In genomic region chr11:911890-912219, GRCh38 we compare ENCODE assay signal across 9 cellular contexts. TPM values are rescaled to one million over a fixed set of nuclear protein-coding genes. Genes with fewer than 3 reads are reported as not detected.
DNase-seq lines count a peak whose midpoint lies in the region; ATAC-seq and TF ChIP-seq lines count a peak whose summit lies in the region.
"Had no signal": no experiment of that assay in that cellular context is flagged by ENCODE, and none has a peak within 500 bp of the region (broad histone marks: within the 10 kb centered on the region; RNA-seq: fewer than 3 reads in every experiment).

No MANE protein-coding gene starts in this region.

- H3K27ac Mint-ChIP-seq in CD14-positive monocyte (peak overlapping the region in 6 of 7 donors; percentile 31 to 92 (median 83)), chondrocyte (ENCODE audit: unreplicated experiment) (no peak overlapping the region)
- H3K27ac Mint-ChIP-seq in naive thymus-derived CD8-positive, alpha-beta T cell = peak overlapping the region; percentile 75 to 90 (median 86)

- H3K36me3 ChIP-seq in Karpas-422 (ENCODE audit: insufficient read depth, low read length) = no peaks in the 10 kb centered on the region

- POLR2A ChIA-PET in naive thymus-derived CD8-positive, alpha-beta T cell (lab: Charles Lee) = interaction anchor here (1.2 to 2.5 kb wide), 3 partner anchors 13 to 69 kb away, joined by 5 to 13 read pairs (median 9); partner anchors contain the start of genes AP2A2, POLR2L and TSPAN4

- intact Hi-C loops in CD14-positive monocyte (cut with micrococcal nuclease) = no loop called here

- peaks cover 0 to 4% (median 0%) of the 10 kb centered on the region in 3 donors for H3K27me3 Mint-ChIP-seq in CD14-positive monocyte (ENCODE audit: low read depth in 3 of 3)
- H3K27me3 Mint-ChIP-seq in chondrocyte (ENCODE audit: low read depth) = no peaks in the 10 kb centered on the region
- H3K27me3 Mint-ChIP-seq in naive thymus-derived CD8-positive, alpha-beta T cell = no peaks in the 10 kb centered on the region

- H3K4me3 Mint-ChIP-seq in CD14-positive monocyte = peak overlapping the region; percentile 80 to 92
- peak overlapping the region; percentile 73 for H3K4me3 Mint-ChIP-seq in chondrocyte (ENCODE audit: unreplicated experiment)
- peak overlapping the region; percentile 86 to 95 (median 90) for H3K4me3 Mint-ChIP-seq in naive thymus-derived CD8-positive, alpha-beta T cell

- H3K36me3 Mint-ChIP-seq in CD14-positive monocyte (peaks cover 0 to 2% of the 10 kb centered on the region in 2 donors), chondrocyte (ENCODE audit: low read depth) (no peaks in the 10 kb centered on the region)
- no peaks in the 10 kb centered on the region for H3K36me3 Mint-ChIP-seq in naive thymus-derived CD8-positive, alpha-beta T cell

- H3K27me3 ChIP-seq in Karpas-422 (ENCODE audit: low read length) = no peaks in the 10 kb centered on the region

- peaks cover 30% of the 10 kb centered on the region for H3K79me2 ChIP-seq in Karpas-422 (ENCODE audit: low read length)

- no peaks in the 10 kb centered on the region for H3K9me3 ChIP-seq in Karpas-422 (ENCODE audit: low read length)

- H3K9me3 Mint-ChIP-seq in CD14-positive monocyte (peaks cover 0 to 2% (median 0%) of the 10 kb centered on the region in 7 donors), chondrocyte (ENCODE audit: low read depth) (no peaks in the 10 kb centered on the region)
- H3K9me3 Mint-ChIP-seq in naive thymus-derived CD8-positive, alpha-beta T cell = no peaks in the 10 kb centered on the region

- H4K20me1 ChIP-seq in Karpas-422 (ENCODE audit: insufficient read depth, low read depth, low read length) = peaks cover 8% of the 10 kb centered on the region; the same call in 1 of the 2 replicates

- peak overlapping the region; percentile 82 for H3K4me2 ChIP-seq in Karpas-422 (ENCODE audit: low read depth, low read length, poor library complexity, severe bottlenecking)

- H3K4me3 ChIP-seq in Karpas-422 (ENCODE audit: low read length) = peak overlapping the region; percentile 100

- ATAC-seq in naive thymus-derived CD8-positive, alpha-beta T cell = no peak
- no peak for ATAC-seq in HG03045 (IDR thresholded peaks at IDR 0.05; ENCODE audit: unreplicated experiment)

- no peaks in the 10 kb centered on the region for H3K9me2 ChIP-seq in Karpas-422 (replicated peaks; ENCODE audit: insufficient read depth, low read length)

- DNase-seq in CD14-positive monocyte (ENCODE audit: low spot score) = no peak
- no peak for DNase-seq in Karpas-422
- DNase-seq in chondrocyte (ENCODE audit: low spot score) = no peak
- DNase-seq in naive thymus-derived CD8-positive, alpha-beta T cell = no peak
- DNase-seq in stimulated activated naive CD4-positive, alpha-beta T cell treated with Interleukin-2 at 50 U/mL for 16 hours (lab: John Stamatoyannopoulos, UW) = no peak
- no peak for DNase-seq in stimulated activated CD4-positive, alpha-beta T cell treated with anti-CD3 and anti-CD28 coated beads, Interleukin-1b, Interleukin-23, amount 100 ng/mL, for 48 hours
- DNase-seq in GF-D8 (lab: John Stamatoyannopoulos, UW) = no peak
- DNase-seq: NCI-H2029 had no signal

- peak overlapping the region; percentile 100 for H3K9ac ChIP-seq in Karpas-422 (ENCODE audit: low read length)

- TF ChIP-seq CTCF in CD14-positive monocyte (IDR thresholded peaks at IDR 0.05) (no peak), chondrocyte (IDR thresholded peaks at IDR 0.05) (no peak)

- H2AFZ ChIP-seq in Karpas-422 (ENCODE audit: low read length) = no peak overlapping the region

- H3K4me1 Mint-ChIP-seq in CD14-positive monocyte (peaks cover 39% of the 10 kb centered on the region), chondrocyte (ENCODE audit: low read depth) (peaks cover 11% of the 10 kb centered on the region)
- peaks cover 14 to 29% (median 20%) of the 10 kb centered on the region in 4 donors for H3K4me1 Mint-ChIP-seq in naive thymus-derived CD8-positive, alpha-beta T cell

- peaks cover 22% of the 10 kb centered on the region for H3K4me1 ChIP-seq in Karpas-422 (ENCODE audit: low read length)

- H3K27ac ChIP-seq in Karpas-422 (ENCODE audit: low read length) = no peak overlapping the region

RNA-seq across cellular contexts. Expression of gene CHID1, which starts 1.2 kb away (rescaled TPM):
- polyA plus RNA-seq in CD14-positive monocyte = 10 to 100 TPM; 45.0 to 45.4 TPM
- 32.8 and 43.7 TPM in 2 replicates for total RNA-seq in Karpas-422 (2014; rRNA removed; shearing (Covaris generic); ENCODE audit: low replicate concordance)
- 87.6 to 115 TPM (median 90.3 TPM) in 3 replicates for total RNA-seq in chondrocyte
- total RNA-seq in naive thymus-derived CD8-positive, alpha-beta T cell = 10 to 100 TPM; 54.6 to 55.8 TPM
- polyA plus RNA-seq in naive thymus-derived CD8-positive, alpha-beta T cell = 10 to 100 TPM; 50.2 to 61.5 (median 54.7) TPM

RNA-seq across cellular contexts. Expression of gene AP2A2, which starts 13.8 kb away (rescaled TPM):
- polyA plus RNA-seq in CD14-positive monocyte = 1 to 10 TPM; 5.7 to 8.2 TPM
- 20.0 and 34.6 TPM in 2 replicates for total RNA-seq in Karpas-422 (2014; rRNA removed; shearing (Covaris generic); ENCODE audit: low replicate concordance)
- 62.0 to 72.0 TPM (median 69.7 TPM) in 3 replicates for total RNA-seq in chondrocyte
- 10 to 100 TPM; 77.8 to 80.8 TPM for total RNA-seq in naive thymus-derived CD8-positive, alpha-beta T cell
- polyA plus RNA-seq in naive thymus-derived CD8-positive, alpha-beta T cell = 10 to 100 TPM in 2 of 3 donors, 1 to 10 TPM in 1; 8.2 to 13.9 (median 11.6) TPM
